Comparison of ENCODE assay signal across 16 cellular contexts in genomic region chr13:80529734-80530133, GRCh38.
DNase-seq lines count a peak whose midpoint lies in the region; ATAC-seq and TF ChIP-seq lines count a peak whose summit lies in the region.
"Had no signal": no experiment of that assay in that cellular context is flagged by ENCODE, and none has a peak within 500 bp of the region (broad histone marks: within the 10 kb centered on the region; RNA-seq: fewer than 3 reads in every experiment).

No MANE protein-coding gene starts in this region.

- H3K27ac Mint-ChIP-seq in osteocyte (ENCODE audit: unreplicated experiment) = peak overlapping the region; percentile 19
- no peak overlapping the region for H3K27ac Mint-ChIP-seq in T-cell

- TF ChIP-seq CTCF in choroid plexus epithelial cell (conservative IDR thresholded peaks at IDR 0.05; ENCODE audit: low read depth, low read length) = no peak
- no peak for TF ChIP-seq CTCF in osteocyte (IDR thresholded peaks at IDR 0.05)
- no peak for TF ChIP-seq CTCF in Peyer's patch (IDR thresholded peaks at IDR 0.05)

- CTCF ChIA-PET in T-cell (lab: Charles Lee) = no interaction called here

- H3K4me3 Mint-ChIP-seq in osteocyte (ENCODE audit: unreplicated experiment) (peak overlapping the region; percentile 36), T-cell (no peak overlapping the region)

- H3K36me3 ChIP-seq in Peyer's patch = no peaks in the 10 kb centered on the region

- no peaks in the 10 kb centered on the region for H3K27me3 ChIP-seq in Peyer's patch

- TF ChIP-seq POLR2A in Peyer's patch (IDR thresholded peaks at IDR 0.05) = no peak

- no peaks in the 10 kb centered on the region for H3K9me3 ChIP-seq in Peyer's patch

- H3K9me3 Mint-ChIP-seq in osteocyte (ENCODE audit: unreplicated experiment) = peaks cover 16% of the 10 kb centered on the region
- H3K9me3 Mint-ChIP-seq in T-cell = peaks cover 7 to 22% (median 10%) of the 10 kb centered on the region in 3 donors

- H3K4me1 Mint-ChIP-seq in osteocyte (ENCODE audit: unreplicated experiment) = peaks cover 12% of the 10 kb centered on the region
- H3K4me1 Mint-ChIP-seq in T-cell = no peaks in the 10 kb centered on the region

- H3K4me3 ChIP-seq in choroid plexus epithelial cell (ENCODE audit: low read depth, low read length) = no peak overlapping the region
- H3K4me3 ChIP-seq in Peyer's patch = no peak overlapping the region
- H3K4me3 ChIP-seq: GM23248, SK-N-MC had no signal

- no peaks in the 10 kb centered on the region for H3K4me1 ChIP-seq in Peyer's patch

- no peak for ATAC-seq in stimulated activated naive CD8-positive, alpha-beta T cell treated with anti-CD3 and anti-CD28 coated beads, Interleukin-15, Interleukin-2, amounts not matched to agents 100 U/mL and 50 U/mL, for 24 hours
- no peak for ATAC-seq in T-cell (replicated peaks in 1 of 4)
- ATAC-seq: Right ventricle myocardium inferior had no signal

- peak; percentile 6 for DNase-seq in HS-5 (ENCODE audit: low read depth)
- peak; percentile 46 for DNase-seq in amniotic epithelial cell (ENCODE audit: low read depth)
- peak; percentile 41 for DNase-seq in choroid plexus epithelial cell (ENCODE audit: low read depth)
- DNase-seq in osteocyte (ENCODE audit: extremely low spot score, unreplicated experiment) = no peak
- DNase-seq in stimulated activated naive CD8-positive, alpha-beta T cell treated with anti-CD3 and anti-CD28 coated beads, Interleukin-15, Interleukin-2, amounts not matched to agents 100 U/mL and 50 U/mL, for 24 hours = no peak
- DNase-seq in CD1c-positive myeloid dendritic cell (ENCODE audit: extremely low spot score) = no peak
- no peak for DNase-seq in Peyer's patch
- DNase-seq in T-cell = no peak
- DNase-seq: DMS 273 treated with DMSO at 0.1 percent for 48 hours, GM23248, KBM-7, NCI-H1092, NCI-H345, NCI-H69 had no signal

- POLR2A ChIA-PET in T-cell (lab: Charles Lee) = no interaction called here

- H3K27ac ChIP-seq in Peyer's patch = no peak overlapping the region
- H3K27ac ChIP-seq: GM23248, SK-N-MC had no signal

- H3K36me3 Mint-ChIP-seq in osteocyte (ENCODE audit: unreplicated experiment) = peaks cover 4% of the 10 kb centered on the region
- no peaks in the 10 kb centered on the region for H3K36me3 Mint-ChIP-seq in T-cell

- H3K27me3 Mint-ChIP-seq in osteocyte (ENCODE audit: unreplicated experiment) (no peaks in the 10 kb centered on the region), T-cell (no peaks in the 10 kb centered on the region)

Comparison
In these comparisons a context has a peak if more than half of its experiments do, and no peak if none do; other contexts are left out.
1. DNase-seq: peak in HS-5 (single experiment), amniotic epithelial cell (single experiment) and choroid plexus epithelial cell (single experiment); none in osteocyte (single experiment), stimulated activated naive CD8-positive, alpha-beta T cell treated with anti-CD3 and anti-CD28 coated beads, Interleukin-15, Interleukin-2, amounts not matched to agents 100 U/mL and 50 U/mL, for 24 hours (single experiment), CD1c-positive myeloid dendritic cell (single experiment), Peyer's patch (0 of 3) and T-cell (0 of 34).